In the genomic region with DNA sequence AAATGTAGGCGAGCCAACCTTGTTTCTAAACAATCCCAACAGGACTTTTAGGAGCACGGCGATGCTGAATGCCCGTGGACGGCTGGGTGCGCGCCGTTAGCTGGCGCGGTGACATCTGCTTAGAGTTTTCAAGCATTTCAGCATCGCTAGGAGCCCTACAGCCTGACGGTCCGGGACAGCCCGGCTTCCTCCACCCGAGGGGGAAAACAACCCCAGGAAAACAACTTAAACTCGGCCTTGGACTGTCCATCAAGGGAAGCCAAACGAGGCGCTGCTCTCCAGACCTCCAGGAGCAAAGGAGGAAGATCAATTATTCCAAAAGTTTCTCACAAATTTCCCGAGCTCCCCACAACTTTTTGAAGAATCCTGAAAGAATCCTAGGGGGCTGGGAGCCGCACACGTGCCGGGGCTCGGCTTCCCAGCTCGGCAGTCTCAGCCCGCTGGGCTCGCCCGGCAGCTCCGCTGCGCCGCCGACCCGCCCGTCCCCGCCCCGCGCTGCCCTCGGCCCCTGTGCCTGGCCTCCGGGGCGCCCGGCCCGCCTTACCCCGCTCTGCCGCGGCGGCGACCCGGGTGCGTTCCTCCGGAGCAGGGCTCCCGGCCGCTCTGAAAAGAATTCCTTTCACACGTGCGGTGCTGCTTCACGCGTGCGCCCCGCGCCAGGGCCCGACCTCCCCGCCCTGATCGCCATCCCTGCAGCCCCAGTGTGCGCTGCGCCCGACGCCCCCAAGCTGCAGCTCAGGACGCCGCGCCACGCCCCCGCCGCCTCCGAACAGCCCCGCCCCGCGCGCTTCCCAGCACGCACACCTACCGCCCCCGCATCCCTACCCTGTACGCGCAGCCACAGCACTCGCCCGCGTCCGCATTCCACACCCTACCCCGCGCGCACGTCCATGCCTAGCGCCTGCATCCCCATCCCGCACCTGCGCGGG, we compare ENCODE assay signal across 8 cellular contexts. TPM values are rescaled to one million over a fixed set of nuclear protein-coding genes. Genes with fewer than 3 reads are reported as not detected.
DNase-seq lines count a peak whose midpoint lies in the region; ATAC-seq and TF ChIP-seq lines count a peak whose summit lies in the region.

A gene (minus strand): TSS at position 707 of the 929 bp plus-strand sequence. CDS start 17,764 bp downstream, outside the sequence.

- CTCF ChIA-PET in AG04449 (lab: Yijun Ruan, JAX): interaction anchor here (0.7 to 1.7 kb wide), 5 partner anchors 17 to 232 kb away, joined by 3 to 6 read pairs (median 5); no protein-coding TSS in a partner anchor

- peaks cover 91% of the 10 kb centered on the region for H3K27me3 Mint-ChIP-seq in brain

- DNase-seq in AG04449 (ENCODE audit: low read depth, low spot score) (no peak), T-helper 1 cell (peak in 3 of 5 donors; percentile 31 to 48 (median 43)), left colon (peak in 1 of 2 donors; percentile 56), SK-N-DZ (ENCODE audit: low spot score) (no peak)
- peak; percentile 41 to 53 for DNase-seq in stimulated activated CD8-positive, alpha-beta memory T cell treated with anti-CD3 and anti-CD28 coated beads, Interleukin-15, amount 100 ng/mL, for 4 hours (ENCODE audit: low read depth in 2 of 2)

- H3K36me3 Mint-ChIP-seq in brain: no peaks in the 10 kb centered on the region

- in situ Hi-C loops in GM18951 (cut with MboI; ENCODE audit: low sequenced_read_pairs, unreplicated experiment): no loop called here

- no peak within 1 kb of the TSS for H3K27ac Mint-ChIP-seq in brain

- ATAC-seq in HG03159 (IDR thresholded peaks at IDR 0.05; ENCODE audit: unreplicated experiment) (peak; percentile 51), left colon (peak; percentile 45)

- TF ChIP-seq CTCF in AG04449 (IDR thresholded peaks at IDR 0.05; ENCODE audit: insufficient read depth, low read length, missing control alignments) (no peak), brain (conservative IDR thresholded peaks at IDR 0.05) (no peak)

- intact Hi-C loops in left colon (cut with DNase I, micrococcal nuclease): loop anchor here in 1 of 2 donors (10.0 kb wide), 1 partner anchor 66 kb away; no protein-coding TSS in a partner anchor

- H3K4me3 ChIP-seq in AG04449 (ENCODE audit: low read depth, low read length): peak within 1 kb of the TSS; percentile 47

- POLR2A ChIA-PET in AG04449 (lab: Yijun Ruan, JAX): no interaction called here

- TF ChIP-seq POLR2A in GM18951 (IDR thresholded peaks at IDR 0.05; ENCODE audit: extremely low read depth, insufficient read depth, insufficient read length): peak; percentile 49

- peak within 1 kb of the TSS; percentile 83 to 93 (median 87) for H3K4me3 Mint-ChIP-seq in brain

- peaks cover 10% of the 10 kb centered on the region for H3K4me1 Mint-ChIP-seq in brain

- peaks cover 2 to 5% (median 4%) of the 10 kb centered on the region in 5 experiments for H3K9me3 Mint-ChIP-seq in brain

RNA-seq across cellular contexts. Expression of the gene that starts here (rescaled TPM):
- not detected for polyA plus RNA-seq in brain (ENCODE audit: insufficient read depth, low read depth, low replicate concordance)
- total RNA-seq in left colon: not detected
- not detected in 2 replicates for polyA plus RNA-seq in SK-N-DZ (2014; cell fraction: cytosol; rRNA removed)
- polyA plus RNA-seq in SK-N-DZ (2014; cell fraction: nucleus; rRNA removed): not detected in 2 replicates

Comparison
In these comparisons a context has a peak if more than half of its experiments do, and no peak if none do; other contexts are left out.
1. Peak in ATAC-seq in left colon; RNA of the gene not detected or under 1 TPM.
2. DNase-seq: peak in T-helper 1 cell (3 of 5) and stimulated activated CD8-positive, alpha-beta memory T cell treated with anti-CD3 and anti-CD28 coated beads, Interleukin-15, amount 100 ng/mL, for 4 hours (2 of 2); none in AG04449 (single experiment) and SK-N-DZ (single experiment).